Comparison of ENCODE assay signal across 2 cellular contexts in genomic region chr3:15756505-15756904, GRCh38.
TF ChIP-seq lines count a peak whose summit lies in the region.

No MANE protein-coding gene starts in this region.

TF ChIP-seq in IMR-90, 13 proteins besides CTCF, POLR2A, EP300 and RAD21 (continued from another document):
- TF ChIP-seq NFE2L2 (IDR thresholded peaks at IDR 0.05; ENCODE audit: low read depth, low read length) = no peak
- TF ChIP-seq RFX5 (IDR thresholded peaks at IDR 0.05; ENCODE audit: low read depth, low read length) = no peak
- no peak for TF ChIP-seq ELK1 (IDR thresholded peaks at IDR 0.05; ENCODE audit: borderline replicate concordance, low read depth, low read length)

TF ChIP-seq in GM12878, 131 proteins besides CTCF, POLR2A, EP300 and RAD21 (continued from another document):
- TF ChIP-seq, protein P1, sequence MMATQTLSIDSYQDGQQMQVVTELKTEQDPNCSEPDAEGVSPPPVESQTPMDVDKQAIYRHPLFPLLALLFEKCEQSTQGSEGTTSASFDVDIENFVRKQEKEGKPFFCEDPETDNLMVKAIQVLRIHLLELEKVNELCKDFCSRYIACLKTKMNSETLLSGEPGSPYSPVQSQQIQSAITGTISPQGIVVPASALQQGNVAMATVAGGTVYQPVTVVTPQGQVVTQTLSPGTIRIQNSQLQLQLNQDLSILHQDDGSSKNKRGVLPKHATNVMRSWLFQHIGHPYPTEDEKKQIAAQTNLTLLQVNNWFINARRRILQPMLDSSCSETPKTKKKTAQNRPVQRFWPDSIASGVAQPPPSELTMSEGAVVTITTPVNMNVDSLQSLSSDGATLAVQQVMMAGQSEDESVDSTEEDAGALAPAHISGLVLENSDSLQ (IDR thresholded peaks at IDR 0.05) = no peak
- TF ChIP-seq POU2F2 (IDR thresholded peaks at IDR 0.05; ENCODE audit: borderline replicate concordance, low read depth, low read length) = no peak
- TF ChIP-seq ZNF622 (IDR thresholded peaks at IDR 0.05) = no peak
- no peak for TF ChIP-seq ZNF207 (IDR thresholded peaks at IDR 0.05; ENCODE audit: borderline replicate concordance)
